Comparison of ENCODE assay signal across 16 cellular contexts in genomic region chr20:4444404-4444803, GRCh38.
DNase-seq lines count a peak whose midpoint lies in the region; TF ChIP-seq lines count a peak whose summit lies in the region.
"Had no signal": no experiment of that assay in that cellular context is flagged by ENCODE, and none has a peak within 500 bp of the region (broad histone marks: within the 10 kb centered on the region; RNA-seq: fewer than 3 reads in every experiment).

No MANE protein-coding gene starts in this region.

- TF ChIP-seq CTCF in GM10266 (IDR thresholded peaks at IDR 0.05; ENCODE audit: control insufficient read depth, insufficient read depth, low read depth, missing control alignments), result no peak

- no peak overlapping the region for H3K27ac Mint-ChIP-seq in activated CD4-positive, alpha-beta T cell treated with anti-CD3 and anti-CD28 coated beads, Interleukin-2, amount 10 ng/mL, durations not matched to agents 24 days and 14 days
- H3K27ac Mint-ChIP-seq: activated naive CD4-positive, alpha-beta T cell treated with anti-CD3 and anti-CD28 coated beads for 36 hours; CD4-positive, alpha-beta memory T cell; GM23338; naive thymus-derived CD8-positive, alpha-beta T cell; stimulated activated naive B cell treated with anti-CD40 and anti-IgM and Interleukin-4, amounts not matched to agents 10 μg/mL and 1 μg/mL and 100 μg/mL, for 72 hours had no signal

- peak; percentile 73 for DNase-seq in AG08395 (ENCODE audit: low spot score)
- DNase-seq in HS-5 (ENCODE audit: low read depth), result peak; percentile 41
- DNase-seq in astrocyte of the hippocampus (ENCODE audit: low read depth, low spot score), result peak; percentile 78
- DNase-seq in iris pigment epithelial cell (ENCODE audit: low read depth), result peak; percentile 24
- no peak for DNase-seq in NCI-H510A treated with DMSO at 0.1 percent for 48 hours (lab: John Stamatoyannopoulos, UW)
- no peak for DNase-seq in GM10266 (ENCODE audit: extremely low spot score)
- DNase-seq in activated CD4-positive, alpha-beta T cell treated with anti-CD3 and anti-CD28 coated beads, Interleukin-2, amount 10 ng/mL, durations not matched to agents 24 days and 14 days, result no peak
- no peak for DNase-seq in NCI-H1417 treated with DMSO at 0.1 percent for 48 hours (lab: John Stamatoyannopoulos, UW)
- DNase-seq: activated CD4-positive, alpha-beta T cell treated with anti-CD3 and anti-CD28 coated beads, Interleukin-2, amount 50 U/mL, for 1 hour; activated naive CD4-positive, alpha-beta T cell treated with anti-CD3 and anti-CD28 coated beads for 36 hours; CD4-positive, alpha-beta memory T cell; gastrocnemius medialis; naive thymus-derived CD8-positive, alpha-beta T cell; NCI-H2029 treated with DMSO at 0.1 percent for 48 hours; stimulated activated naive B cell treated with anti-CD40 and anti-IgM and Interleukin-4, amounts not matched to agents 10 μg/mL and 1 μg/mL and 100 μg/mL, for 72 hours had no signal

- intact Hi-C loops in activated CD4-positive, alpha-beta T cell treated with anti-CD3 and anti-CD28 coated beads, Interleukin-2, amount 10 ng/mL, durations not matched to agents 24 days and 14 days (cut with micrococcal nuclease), result no loop called here

- H3K4me1 Mint-ChIP-seq in activated CD4-positive, alpha-beta T cell treated with anti-CD3 and anti-CD28 coated beads, Interleukin-2, amount 10 ng/mL, durations not matched to agents 24 days and 14 days, result no peaks in the 10 kb centered on the region
- H3K4me1 Mint-ChIP-seq: CD4-positive, alpha-beta memory T cell; GM23338; naive thymus-derived CD8-positive, alpha-beta T cell; stimulated activated naive B cell treated with anti-CD40 and anti-IgM and Interleukin-4, amounts not matched to agents 10 μg/mL and 1 μg/mL and 100 μg/mL, for 72 hours had no signal

- no peak overlapping the region for H3K4me3 Mint-ChIP-seq in activated CD4-positive, alpha-beta T cell treated with anti-CD3 and anti-CD28 coated beads, Interleukin-2, amount 10 ng/mL, durations not matched to agents 24 days and 14 days
- H3K4me3 Mint-ChIP-seq: activated naive CD4-positive, alpha-beta T cell treated with anti-CD3 and anti-CD28 coated beads for 36 hours; CD4-positive, alpha-beta memory T cell; GM23338; naive thymus-derived CD8-positive, alpha-beta T cell; stimulated activated naive B cell treated with anti-CD40 and anti-IgM and Interleukin-4, amounts not matched to agents 10 μg/mL and 1 μg/mL and 100 μg/mL, for 72 hours had no signal

- H3K9me3 Mint-ChIP-seq in activated CD4-positive, alpha-beta T cell treated with anti-CD3 and anti-CD28 coated beads, Interleukin-2, amount 10 ng/mL, durations not matched to agents 24 days and 14 days, result no peaks in the 10 kb centered on the region
- H3K9me3 Mint-ChIP-seq: activated naive CD4-positive, alpha-beta T cell treated with anti-CD3 and anti-CD28 coated beads for 36 hours had no signal

- H3K36me3 Mint-ChIP-seq in activated CD4-positive, alpha-beta T cell treated with anti-CD3 and anti-CD28 coated beads, Interleukin-2, amount 10 ng/mL, durations not matched to agents 24 days and 14 days (ENCODE audit: low read depth), result no peaks in the 10 kb centered on the region
- H3K36me3 Mint-ChIP-seq: CD4-positive, alpha-beta memory T cell; naive thymus-derived CD8-positive, alpha-beta T cell; stimulated activated naive B cell treated with anti-CD40 and anti-IgM and Interleukin-4, amounts not matched to agents 10 μg/mL and 1 μg/mL and 100 μg/mL, for 72 hours had no signal

- peaks cover 9% of the 10 kb centered on the region for H3K27me3 Mint-ChIP-seq in activated CD4-positive, alpha-beta T cell treated with anti-CD3 and anti-CD28 coated beads, Interleukin-2, amount 10 ng/mL, durations not matched to agents 24 days and 14 days

Comparison
In these comparisons a context has a peak if more than half of its experiments do, and no peak if none do; other contexts are left out.
1. DNase-seq: peak in AG08395 (single experiment), HS-5 (single experiment), astrocyte of the hippocampus (single experiment) and iris pigment epithelial cell (single experiment); none in NCI-H510A treated with DMSO at 0.1 percent for 48 hours (single experiment), GM10266 (single experiment), activated CD4-positive, alpha-beta T cell treated with anti-CD3 and anti-CD28 coated beads, Interleukin-2, amount 10 ng/mL, durations not matched to agents 24 days and 14 days (single experiment) and NCI-H1417 treated with DMSO at 0.1 percent for 48 hours (single experiment).